In genomic region chr9:76112151-76112550, GRCh38 we compare ENCODE assay signal across 33 cellular contexts.
"Had no signal": no experiment of that assay in that cellular context is flagged by ENCODE, and none has a peak within 500 bp of the region (broad histone marks: within the 10 kb centered on the region; RNA-seq: fewer than 3 reads in every experiment).

No MANE protein-coding gene starts in this region.

- H3K4me1 ChIP-seq: body of pancreas, breast epithelium had no signal

- H3K4me3 ChIP-seq: body of pancreas, breast epithelium, coronary artery, MG63, PC-9 had no signal

- H3K9me3 ChIP-seq: body of pancreas, breast epithelium, MG63 had no signal

- H3K36me3 ChIP-seq: breast epithelium, MG63 had no signal

- ATAC-seq: activated CD8-positive, alpha-beta T cell treated with anti-CD3 and anti-CD28 coated beads for 36 hours; activated T-cell treated with anti-CD3 and anti-CD28 coated beads, Interleukin-2, amount 50 U/mL, for 72 hours; activated T-helper 17 cell treated with anti-CD3 and anti-CD28 coated beads, Interleukin-2, amount 50 U/mL, for 72 hours; body of pancreas; Right ventricle myocardium inferior; SK-N-SH treated with all-trans-retinoic acid at 6 μM for 48 hours; T-cell; T-helper 17 cell had no signal

- H3K27ac ChIP-seq: body of pancreas, breast epithelium, coronary artery, PC-9, RWPE1, VCaP had no signal

- H3K27me3 ChIP-seq: body of pancreas, breast epithelium, MG63 had no signal

- DNase-seq: activated B cell treated with CpG ODN at 0.5 μM for 24 hours; activated CD4-positive, alpha-beta T cell treated with anti-CD3 and anti-CD28 coated beads for 1 hour; activated CD4-positive, alpha-beta T cell treated with anti-CD3 and anti-CD28 coated beads, Interleukin-2, amount 10 ng/mL, durations not matched to agents 24 days and 14 days; activated CD4-positive, alpha-beta T cell treated with anti-CD3 and anti-CD28 coated beads, Interleukin-2, amount 50 U/mL, for 4 hours; activated CD8-positive, alpha-beta T cell treated with anti-CD3 and anti-CD28 coated beads for 36 hours; activated effector memory CD4-positive, alpha-beta T cell treated with anti-CD3 and anti-CD28 coated beads, Interleukin-2, amount 50 U/mL, for 16 hours; activated naive CD4-positive, alpha-beta T cell; activated naive CD4-positive, alpha-beta T cell treated with anti-CD3 and anti-CD28 coated beads, Interleukin-2, amount 50 U/mL, for 16 hours; activated naive CD8-positive, alpha-beta T cell treated with anti-CD3 and anti-CD28 coated beads for 36 hours; activated T-cell treated with anti-CD3 and anti-CD28 coated beads, Interleukin-2, amount 50 U/mL, for 1 hour; activated T-cell treated with anti-CD3 and anti-CD28 coated beads, Interleukin-2, amount 50 U/mL, for 72 hours; amygdala; body of pancreas; MG63; NCI-H1048; NCI-H1105 treated with DMSO at 0.1 percent for 48 hours; NCI-H1436; NCI-H1694; NCI-H1930; NCI-H2081 treated with DMSO at 0.1 percent for 48 hours; NCI-H226; NCI-H748 treated with DMSO at 0.1 percent for 48 hours; PC-9; SIG-M5; T-cell; T-helper 17 cell had no signal
